In genomic region chrX:48969471-48969870, GRCh38 we compare ENCODE assay signal across 20 cellular contexts.
"Had no signal": no experiment of that assay in that cellular context is flagged by ENCODE, and none has a peak within 500 bp of the region (broad histone marks: within the 10 kb centered on the region; RNA-seq: fewer than 3 reads in every experiment).

No MANE protein-coding gene starts in this region.

- DNase-seq: hippocampal formation, hypothalamus, immature natural killer cell, islet precursor cell, kidney, kidney glomerular epithelial cell, left cardiac atrium, left colon, left lung, left ventricle myocardium inferior, left ventricle myocardium superior, lower lobe of right lung, mammary epithelial cell, mesenchymal stem cell, mesendoderm, midbrain, mucosa of descending colon, naive B cell had no signal

- H3K4me3 Mint-ChIP-seq: immature natural killer cell, memory B cell, mesothelial cell of epicardium had no signal

- H3K9me3 Mint-ChIP-seq: immature natural killer cell, memory B cell, naive B cell had no signal

- H3K27ac Mint-ChIP-seq: immature natural killer cell, memory B cell, mesothelial cell of epicardium, naive B cell had no signal

- H3K27me3 Mint-ChIP-seq: memory B cell had no signal
